28 cellular contexts compared by ENCODE assay signal in the genomic region with DNA sequence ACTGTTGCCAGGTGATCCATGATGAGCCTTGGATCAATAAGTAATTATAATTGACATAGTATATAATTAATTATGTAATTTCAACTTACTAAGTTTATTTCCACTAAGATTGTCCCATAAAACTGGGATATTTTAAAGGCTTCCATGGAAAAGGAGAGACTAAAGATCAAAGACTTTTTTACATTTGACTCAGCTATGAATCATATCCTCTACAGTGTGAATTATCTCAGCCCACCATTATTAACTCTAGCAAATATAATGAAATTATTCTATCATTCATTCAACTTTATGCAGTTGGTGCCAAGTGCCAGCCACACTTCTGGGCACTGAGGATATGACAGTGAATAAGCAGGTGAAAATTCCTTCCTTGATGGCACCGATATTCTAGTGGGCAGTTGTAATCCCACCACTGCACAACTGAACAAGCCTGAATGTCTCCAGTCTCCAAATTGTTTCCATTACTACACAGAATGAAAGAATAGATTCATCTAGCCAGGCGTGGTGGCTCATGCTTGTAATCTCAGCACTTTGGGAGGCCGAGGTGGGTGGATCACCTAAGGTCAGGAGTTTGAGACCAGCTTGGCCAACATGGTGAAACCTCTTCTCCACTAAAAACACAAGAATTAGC. TPM values are rescaled to one million over a fixed set of nuclear protein-coding genes. Genes with fewer than 3 reads are reported as not detected.
DNase-seq lines count a peak whose midpoint lies in the region; ATAC-seq and TF ChIP-seq lines count a peak whose summit lies in the region.
"Had no signal": no experiment of that assay in that cellular context is flagged by ENCODE, and none has a peak within 500 bp of the region (broad histone marks: within the 10 kb centered on the region; RNA-seq: fewer than 3 reads in every experiment).

No MANE protein-coding gene starts in this region.

- no TSS peak for BruUV-seq in Calu3 (replicated peaks; lab: Mats Ljungman, UMichigan)

- no peaks in the 10 kb centered on the region for H3K9me3 Mint-ChIP-seq in Calu3 (ENCODE audit: low read depth, unreplicated experiment)
- H3K9me3 Mint-ChIP-seq: activated B cell treated with CpG ODN at 0.5 μM for 24 hours; activated CD4-positive, alpha-beta memory T cell treated with anti-CD3 and anti-CD28 coated beads, Interleukin-2, amount 10 ng/mL, durations not matched to agents 7 days and 5 days; naive B cell; type B pancreatic cell had no signal

- TF ChIP-seq CTCF in Calu3 (IDR thresholded peaks at IDR 0.05; ENCODE audit: unreplicated experiment): no peak

- ATAC-seq in HG02678 (IDR thresholded peaks at IDR 0.05; ENCODE audit: unreplicated experiment): no peak
- ATAC-seq: left colon, right cardiac atrium, SK-N-SH treated with all-trans-retinoic acid at 6 μM for 48 hours had no signal

- peaks cover 40% of the 10 kb centered on the region for H3K4me1 Mint-ChIP-seq in Calu3 (ENCODE audit: low read depth, unreplicated experiment)
- H3K4me1 Mint-ChIP-seq: activated B cell treated with CpG ODN at 0.5 μM for 24 hours; activated CD4-positive, alpha-beta memory T cell treated with anti-CD3 and anti-CD28 coated beads, Interleukin-2, amount 10 ng/mL, durations not matched to agents 7 days and 5 days; naive B cell had no signal

- no peaks in the 10 kb centered on the region for H3K27me3 Mint-ChIP-seq in Calu3 (ENCODE audit: unreplicated experiment)
- H3K27me3 Mint-ChIP-seq: type B pancreatic cell had no signal

- no peak overlapping the region for H3K4me3 Mint-ChIP-seq in Calu3 (ENCODE audit: low read depth, unreplicated experiment)
- H3K4me3 Mint-ChIP-seq: activated B cell treated with CpG ODN at 0.5 μM for 24 hours; activated CD4-positive, alpha-beta memory T cell treated with anti-CD3 and anti-CD28 coated beads, Interleukin-2, amount 10 ng/mL, durations not matched to agents 7 days and 5 days; naive B cell; type B pancreatic cell had no signal

- H3K27ac Mint-ChIP-seq in Calu3 (ENCODE audit: unreplicated experiment): no peak overlapping the region
- H3K27ac Mint-ChIP-seq: activated B cell treated with CpG ODN at 0.5 μM for 24 hours; activated CD4-positive, alpha-beta memory T cell treated with anti-CD3 and anti-CD28 coated beads, Interleukin-2, amount 10 ng/mL, durations not matched to agents 7 days and 5 days; naive B cell; type B pancreatic cell had no signal

- CTCF ChIA-PET in Calu3 (lab: Charles Lee): no interaction called here

- DNase-seq in DMS53 (lab: John Stamatoyannopoulos, UW) (peak; percentile 11), DMS53 treated with DMSO at 0.1 percent for 48 hours (lab: John Stamatoyannopoulos, UW; ENCODE audit: unreplicated experiment) (no peak), HT-29 (ENCODE audit: low spot score) (peak; percentile 61), SW480 (ENCODE audit: low spot score) (peak; percentile 84), kidney tubule cell (ENCODE audit: low spot score) (peak; percentile 57), 8988T (no peak), Calu3 (no peak)
- DNase-seq: activated B cell treated with CpG ODN at 0.5 μM for 24 hours; activated CD4-positive, alpha-beta memory T cell treated with anti-CD3 and anti-CD28 coated beads, Interleukin-2, amount 10 ng/mL, durations not matched to agents 7 days and 5 days; activated gamma-delta T cell treated with Interleukin-2 at 50 U/mL for 16 hours; BE2C; glutamatergic neuron; KBM-7; left colon; mesendoderm; naive B cell; NCI-H1048; NCI-H2081 treated with DMSO at 0.1 percent for 48 hours; NCI-H510A; occipital lobe; right cardiac atrium; T1000 had no signal

- no peaks in the 10 kb centered on the region for H3K36me3 Mint-ChIP-seq in Calu3 (ENCODE audit: insufficient read depth, unreplicated experiment)
- H3K36me3 Mint-ChIP-seq: naive B cell, type B pancreatic cell had no signal

- intact Hi-C loops in Calu3 (cut with micrococcal nuclease; ENCODE audit: unreplicated experiment): loop anchor here (2.0 kb wide), 1 partner anchor 25 kb away; no protein-coding TSS in a partner anchor

RNA-seq across cellular contexts. Expression of gene TXN, which starts 21.9 kb away (rescaled TPM):
- 268 and 293 TPM in 2 replicates for total RNA-seq in HT-29 (2014; rRNA removed; shearing (Covaris generic))
- 278 and 286 TPM in 2 replicates for total RNA-seq in Calu3 (2022)

RNA-seq across cellular contexts. Expression of gene TXNDC8, which starts 59.5 kb away (rescaled TPM):
- total RNA-seq in HT-29 (2014; rRNA removed; shearing (Covaris generic)): not detected in 2 replicates
- not detected in 2 replicates for total RNA-seq in Calu3 (2022)
- total RNA-seq: activated B cell treated with CpG ODN at 0.5 μM for 24 hours; activated CD4-positive, alpha-beta memory T cell treated with anti-CD3 and anti-CD28 coated beads, Interleukin-2, amount 10 ng/mL, durations not matched to agents 7 days and 5 days; breast epithelium; G401; H4; left colon; occipital lobe; right cardiac atrium had no signal

Comparison
In these comparisons a context has a peak if more than half of its experiments do, and no peak if none do; other contexts are left out.
1. DNase-seq: peak in DMS53 (single experiment), HT-29 (single experiment), SW480 (single experiment) and kidney tubule cell (single experiment); none in DMS53 treated with DMSO at 0.1 percent for 48 hours (single experiment), 8988T (single experiment) and Calu3 (single experiment).